In the genomic region with DNA sequence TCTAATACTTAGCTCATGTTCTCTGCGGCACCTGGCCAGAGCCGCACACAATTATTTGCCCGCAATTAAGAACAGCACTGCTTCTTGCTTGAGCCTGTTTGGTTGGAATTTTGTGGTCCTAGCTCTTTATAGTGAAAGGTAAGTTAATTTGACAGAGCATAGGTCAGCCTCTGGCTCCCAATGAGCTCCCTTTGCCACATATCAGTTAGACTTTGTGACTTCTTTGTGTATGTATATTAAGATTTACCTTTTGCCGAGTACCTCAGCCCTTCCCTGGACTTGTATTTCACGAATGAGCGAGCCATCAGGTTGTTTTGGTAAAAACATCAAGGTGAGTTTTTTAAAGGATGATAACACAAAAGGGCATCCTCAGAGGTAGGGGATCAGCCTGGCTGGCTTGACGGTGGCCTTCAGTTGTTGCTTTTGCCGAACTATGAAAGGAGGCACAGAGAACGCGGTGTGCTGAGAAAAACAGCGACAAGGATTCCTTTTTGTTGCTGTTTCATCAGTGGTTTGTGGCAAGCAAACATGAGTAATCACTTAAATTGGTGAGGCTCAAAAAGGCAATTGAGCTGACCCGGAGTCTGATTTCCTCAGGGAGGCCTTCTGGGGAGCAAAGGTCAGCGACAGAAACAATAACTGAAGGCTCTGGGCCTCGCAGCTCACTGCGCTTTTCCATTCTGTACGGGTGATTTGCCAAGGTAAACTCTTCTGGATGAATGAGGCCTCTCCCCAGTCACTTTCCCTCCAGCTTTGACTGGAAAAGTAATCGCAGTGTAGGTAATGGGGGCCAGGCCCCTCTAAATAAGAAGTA, we compare ENCODE assay signal across 16 cellular contexts.
DNase-seq lines count a peak whose midpoint lies in the region; ATAC-seq, FAIRE-seq and TF ChIP-seq lines count a peak whose summit lies in the region.
"Had no signal": no experiment of that assay in that cellular context is flagged by ENCODE, and none has a peak within 500 bp of the region (broad histone marks: within the 10 kb centered on the region; RNA-seq: fewer than 3 reads in every experiment).

No MANE protein-coding gene starts in this region.

- FAIRE-seq in small intestine (lab: Jason Lieb, UNC): no peak
- FAIRE-seq: urothelium cell line had no signal

- H3K9me3 ChIP-seq in small intestine (ENCODE audit: control insufficient read depth, low read depth): no peaks in the 10 kb centered on the region
- H3K9me3 ChIP-seq: BLaER1, psoas muscle had no signal

- H3K36me3 ChIP-seq in small intestine (ENCODE audit: control insufficient read depth in 2 of 2, insufficient read depth in 2 of 2, low read length in 2 of 2): no peaks in the 10 kb centered on the region
- H3K36me3 ChIP-seq: BLaER1 had no signal

- no peak for TF ChIP-seq CTCF in choroid plexus epithelial cell (conservative IDR thresholded peaks at IDR 0.05; ENCODE audit: low read depth, low read length)

- H3K27me3 ChIP-seq in small intestine (ENCODE audit: control insufficient read depth in 2 of 2, insufficient read depth in 2 of 2, low read length in 2 of 2): no peaks in the 10 kb centered on the region
- H3K27me3 ChIP-seq: BLaER1 had no signal

- peak; percentile 83 for DNase-seq in M059J (ENCODE audit: low read depth)
- DNase-seq in choroid plexus epithelial cell (ENCODE audit: low read depth): peak; percentile 77
- peak; percentile 50 for DNase-seq in kidney tubule cell (ENCODE audit: low spot score)
- peak; percentile 72 for DNase-seq in small intestine
- DNase-seq in globus pallidus (ENCODE audit: low spot score): no peak
- no peak for DNase-seq in NCI-H187 treated with DMSO at 0.1 percent for 48 hours (lab: John Stamatoyannopoulos, UW)
- DNase-seq: activated CD4-positive, alpha-beta T cell treated with anti-CD3 and anti-CD28 coated beads for 1 hour; activated naive CD8-positive, alpha-beta T cell treated with anti-CD3 and anti-CD28 coated beads, Interleukin-2, amount 10 ng/mL, durations not matched to agents 7 days and 5 days; NCI-H1694; psoas muscle; stimulated activated CD4-positive, alpha-beta T cell treated with anti-CD3 and anti-CD28 coated beads, Interleukin-2, amount 100 ng/mL, for 48 hours had no signal

- H3K4me1 ChIP-seq in small intestine (ENCODE audit: control insufficient read depth in 2 of 2, insufficient read depth in 1 of 2, low read depth in 1 of 2, low read length in 1 of 2): no peaks in the 10 kb centered on the region
- H3K4me1 ChIP-seq: BLaER1, psoas muscle had no signal

- 15 to 52% (median 39%) methylated on average over 17 of the region's 17 CpGs for WGBS in small intestine, 3 donors

- ATAC-seq in HG03432 (IDR thresholded peaks at IDR 0.05; ENCODE audit: unreplicated experiment) (no peak), HG02970 (IDR thresholded peaks at IDR 0.05; ENCODE audit: low FRiP score, unreplicated experiment) (no peak)
- ATAC-seq: esophagus mucosa, psoas muscle had no signal

- H3K4me3 ChIP-seq in choroid plexus epithelial cell (ENCODE audit: low read depth, low read length) (no peak overlapping the region), small intestine (ENCODE audit: low read depth in 1 of 2, low read length in 2 of 2) (no peak overlapping the region)
- H3K4me3 ChIP-seq: BLaER1, psoas muscle had no signal

- no peak overlapping the region for H3K27ac ChIP-seq in small intestine (ENCODE audit: low read depth in 1 of 2, low read length in 1 of 2)
- H3K27ac ChIP-seq: BLaER1, psoas muscle had no signal

Comparison
In these comparisons a context has a peak if more than half of its experiments do, and no peak if none do; other contexts are left out.
1. DNase-seq: peak in M059J (single experiment), choroid plexus epithelial cell (single experiment), kidney tubule cell (single experiment) and small intestine (single experiment); none in globus pallidus (single experiment) and NCI-H187 treated with DMSO at 0.1 percent for 48 hours (single experiment).